In genomic region chr3:169945313-169945712, GRCh38 we compare ENCODE assay signal across 9 cellular contexts. TPM values are rescaled to one million over a fixed set of nuclear protein-coding genes. Genes with fewer than 3 reads are reported as not detected.
DNase-seq lines count a peak whose midpoint lies in the region; ATAC-seq and TF ChIP-seq lines count a peak whose summit lies in the region.
"Had no signal": no experiment of that assay in that cellular context is flagged by ENCODE, and none has a peak within 500 bp of the region (broad histone marks: within the 10 kb centered on the region; RNA-seq: fewer than 3 reads in every experiment).

No MANE protein-coding gene starts in this region.

- no peaks in the 10 kb centered on the region for H3K36me3 ChIP-seq in mucosa of descending colon (ENCODE audit: low read depth)
- no peaks in the 10 kb centered on the region for H3K36me3 ChIP-seq in endodermal cell (ENCODE audit: control insufficient read depth, insufficient read depth, low read length)

- H3K36me3 Mint-ChIP-seq in CD4-positive, alpha-beta T cell (ENCODE audit: low read depth) = no peaks in the 10 kb centered on the region
- no peaks in the 10 kb centered on the region for H3K36me3 Mint-ChIP-seq in activated CD4-positive, alpha-beta T cell treated with anti-CD3 and anti-CD28 coated beads, Interleukin-2, amount 10 ng/mL, durations not matched to agents 7 days and 5 days (ENCODE audit: low read depth)
- no peaks in the 10 kb centered on the region for H3K36me3 Mint-ChIP-seq in endodermal cell (ENCODE audit: low read depth)

- H3K27ac Mint-ChIP-seq in CD4-positive, alpha-beta T cell = no peak overlapping the region
- peak overlapping the region; percentile 20 for H3K27ac Mint-ChIP-seq in activated CD4-positive, alpha-beta T cell treated with anti-CD3 and anti-CD28 coated beads, Interleukin-2, amount 10 ng/mL, durations not matched to agents 7 days and 5 days
- no peak overlapping the region for H3K27ac Mint-ChIP-seq in endodermal cell

- DNase-seq in CD4-positive, alpha-beta T cell = peak in 4 of 10 experiments; percentile 6 to 16 (median 12)
- DNase-seq in activated CD4-positive, alpha-beta T cell treated with anti-CD3 and anti-CD28 coated beads, Interleukin-2, amount 10 ng/mL, durations not matched to agents 7 days and 5 days = peak; percentile 33
- DNase-seq in mucosa of descending colon (peak in 2 of 3 donors; percentile 32 to 72), NCI-H2029 (lab: John Stamatoyannopoulos, UW) (no peak), endodermal cell (no peak), epidermal melanocyte (ENCODE audit: insufficient read length, low spot score) (no peak)

- no peak overlapping the region for H3K4me3 Mint-ChIP-seq in CD4-positive, alpha-beta T cell
- H3K4me3 Mint-ChIP-seq in activated CD4-positive, alpha-beta T cell treated with anti-CD3 and anti-CD28 coated beads, Interleukin-2, amount 10 ng/mL, durations not matched to agents 7 days and 5 days = peak overlapping the region; percentile 16
- H3K4me3 Mint-ChIP-seq in endodermal cell = no peak overlapping the region

- H3K4me3 ChIP-seq in mucosa of descending colon = no peak overlapping the region
- no peak overlapping the region for H3K4me3 ChIP-seq in endodermal cell (ENCODE audit: low read length)
- H3K4me3 ChIP-seq: skin epidermis had no signal

- intact Hi-C loops in CD4-positive, alpha-beta T cell (cut with DNase I, micrococcal nuclease) = no loop called here
- intact Hi-C loops in mucosa of descending colon (cut with DNase I, micrococcal nuclease) = no loop called here

- H3K27me3 ChIP-seq in CD4-positive, alpha-beta T cell (ENCODE audit: control insufficient read depth, insufficient read depth, low read length) = no peaks in the 10 kb centered on the region
- H3K27me3 ChIP-seq in endodermal cell (ENCODE audit: control insufficient read depth, insufficient read depth, low read length, poor library complexity, severe bottlenecking) = no peaks in the 10 kb centered on the region

- CTCF ChIA-PET in CD4-positive, alpha-beta T cell (lab: Charles Lee) = no interaction called here
- CTCF ChIA-PET in activated CD4-positive, alpha-beta T cell treated with anti-CD3 and anti-CD28 coated beads, Interleukin-2, amount 10 ng/mL, durations not matched to agents 7 days and 5 days (lab: Charles Lee) = no interaction called here

- TF ChIP-seq CTCF in CD4-positive, alpha-beta T cell (IDR thresholded peaks at IDR 0.05) = no peak
- no peak for TF ChIP-seq CTCF in mucosa of descending colon (IDR thresholded peaks at IDR 0.05)
- no peak for TF ChIP-seq CTCF in endodermal cell (conservative IDR thresholded peaks at IDR 0.05)

- H3K9me3 ChIP-seq in CD4-positive, alpha-beta T cell (ENCODE audit: control insufficient read depth, low read length) = no peaks in the 10 kb centered on the region
- no peaks in the 10 kb centered on the region for H3K9me3 ChIP-seq in mucosa of descending colon
- no peaks in the 10 kb centered on the region for H3K9me3 ChIP-seq in endodermal cell (ENCODE audit: control insufficient read depth, low read length)

- peaks cover 17% of the 10 kb centered on the region for H3K4me1 Mint-ChIP-seq in CD4-positive, alpha-beta T cell (ENCODE audit: low read depth)
- peaks cover 19% of the 10 kb centered on the region for H3K4me1 Mint-ChIP-seq in activated CD4-positive, alpha-beta T cell treated with anti-CD3 and anti-CD28 coated beads, Interleukin-2, amount 10 ng/mL, durations not matched to agents 7 days and 5 days
- no peaks in the 10 kb centered on the region for H3K4me1 Mint-ChIP-seq in endodermal cell

- POLR2A ChIA-PET in CD4-positive, alpha-beta T cell (lab: Charles Lee) = interaction anchor here (1.0 kb wide), 1 partner anchor 22 kb away, joined by 3 read pairs; the partner anchor contains the start of gene SEC62
- POLR2A ChIA-PET in activated CD4-positive, alpha-beta T cell treated with anti-CD3 and anti-CD28 coated beads, Interleukin-2, amount 10 ng/mL, durations not matched to agents 7 days and 5 days (lab: Charles Lee) = no interaction called here

- no peaks in the 10 kb centered on the region for H3K9me3 Mint-ChIP-seq in CD4-positive, alpha-beta T cell
- no peaks in the 10 kb centered on the region for H3K9me3 Mint-ChIP-seq in activated CD4-positive, alpha-beta T cell treated with anti-CD3 and anti-CD28 coated beads, Interleukin-2, amount 10 ng/mL, durations not matched to agents 7 days and 5 days
- H3K9me3 Mint-ChIP-seq in endodermal cell = peaks cover 5% of the 10 kb centered on the region

- H3K9ac ChIP-seq in endodermal cell (ENCODE audit: extremely low read depth, low read length, poor library complexity, severe bottlenecking) = no peak overlapping the region

- H3K27ac ChIP-seq in CD4-positive, alpha-beta T cell (ENCODE audit: low read depth, low read length) = no peak overlapping the region
- H3K27ac ChIP-seq in endodermal cell (ENCODE audit: low read depth, low read length) = no peak overlapping the region
- H3K27ac ChIP-seq: skin epidermis had no signal

- ATAC-seq in CD4-positive, alpha-beta T cell (ENCODE audit: poor library complexity) = peak; percentile 92
- peak; percentile 70 for ATAC-seq in GM19324 (IDR thresholded peaks at IDR 0.05; ENCODE audit: low FRiP score, unreplicated experiment)
- ATAC-seq in HG03175 (IDR thresholded peaks at IDR 0.05; ENCODE audit: unreplicated experiment) = peak; percentile 88
- ATAC-seq in mucosa of descending colon = peak; percentile 76

- 91 to 94% methylated on average over 6 to 7 of the region's 7 CpGs for WGBS in endodermal cell (ENCODE audit: insufficient coverage in 1 of 2, insufficient read length in 1 of 2), 2 experiments

- H3K4me1 ChIP-seq in mucosa of descending colon (ENCODE audit: low read depth) (no peaks in the 10 kb centered on the region), endodermal cell (ENCODE audit: control insufficient read depth, insufficient read depth, low read length) (no peaks in the 10 kb centered on the region)

- peaks cover 9% of the 10 kb centered on the region for H3K27me3 Mint-ChIP-seq in CD4-positive, alpha-beta T cell
- peaks cover 3% of the 10 kb centered on the region for H3K27me3 Mint-ChIP-seq in activated CD4-positive, alpha-beta T cell treated with anti-CD3 and anti-CD28 coated beads, Interleukin-2, amount 10 ng/mL, durations not matched to agents 7 days and 5 days
- no peaks in the 10 kb centered on the region for H3K27me3 Mint-ChIP-seq in endodermal cell (ENCODE audit: insufficient read depth)

RNA-seq across cellular contexts. Expression of gene SEC62, which starts 21.3 kb away (rescaled TPM):
- total RNA-seq in CD4-positive, alpha-beta T cell = 100 to 1,000 TPM; 113 to 117 TPM
- total RNA-seq in activated CD4-positive, alpha-beta T cell treated with anti-CD3 and anti-CD28 coated beads, Interleukin-2, amount 10 ng/mL, durations not matched to agents 7 days and 5 days = 10 to 100 TPM; 61.0 to 63.1 TPM
- total RNA-seq in mucosa of descending colon = 100 to 1,000 TPM in 1 of 3 donors, 10 to 100 TPM in 2; 83.2 to 166 (median 85.9) TPM
- 10 to 100 TPM; 48.7 to 64.4 TPM for total RNA-seq in endodermal cell
- 57.8 TPM for polyA plus RNA-seq in endodermal cell (2013, experiment 1 of 2)
- 55.0 TPM for polyA plus RNA-seq in endodermal cell (2013, experiment 2 of 2)

RNA-seq across cellular contexts. Expression of gene SAMD7, which starts 33.9 kb away (rescaled TPM):
- not detected for total RNA-seq in CD4-positive, alpha-beta T cell
- not detected for total RNA-seq in activated CD4-positive, alpha-beta T cell treated with anti-CD3 and anti-CD28 coated beads, Interleukin-2, amount 10 ng/mL, durations not matched to agents 7 days and 5 days
- total RNA-seq in mucosa of descending colon (not detected), endodermal cell (not detected)
- polyA plus RNA-seq in endodermal cell (2013, experiment 1 of 2) = not detected
- not detected for polyA plus RNA-seq in endodermal cell (2013, experiment 2 of 2)

Comparison
In these comparisons a context has a peak if more than half of its experiments do, and no peak if none do; other contexts are left out.
1. DNase-seq: peak in activated CD4-positive, alpha-beta T cell treated with anti-CD3 and anti-CD28 coated beads, Interleukin-2, amount 10 ng/mL, durations not matched to agents 7 days and 5 days (single experiment) and mucosa of descending colon (2 of 3); none in NCI-H2029 (single experiment), endodermal cell (single experiment) and epidermal melanocyte (single experiment).
2. Peak in every context shown above with its lines, with median percentiles within 50 percentile points of each other: ATAC-seq.